In genomic region chr12:63079791-63080395, GRCh38 we compare ENCODE assay signal across 25 cellular contexts.
A peak's percentile ranks its signal among the peaks of the same experiment; 100 is the strongest.
DNase-seq lines count a peak whose midpoint lies in the region; ATAC-seq and TF ChIP-seq lines count a peak whose summit lies in the region.
"Had no signal": no experiment of that assay in that cellular context is flagged by ENCODE, and none has a peak within 500 bp of the region (broad histone marks: within the 10 kb centered on the region; RNA-seq: fewer than 3 reads in every experiment).

No MANE protein-coding gene starts in this region.

- H3K27me3 ChIP-seq in neural progenitor cell (no peaks in the 10 kb centered on the region), mammary epithelial cell (ENCODE audit: insufficient read depth, low read length) (no peaks in the 10 kb centered on the region)
- H3K27me3 ChIP-seq: tibial artery had no signal

- peaks cover 10% of the 10 kb centered on the region for H3K4me1 Mint-ChIP-seq in endothelial cell (ENCODE audit: unreplicated experiment)
- peaks cover 17% of the 10 kb centered on the region for H3K4me1 Mint-ChIP-seq in neural progenitor cell
- H3K4me1 Mint-ChIP-seq: memory B cell; naive thymus-derived CD4-positive, alpha-beta T cell had no signal

- H3K27ac ChIP-seq in neural progenitor cell (no peak overlapping the region), mammary epithelial cell (ENCODE audit: insufficient read depth, low read depth, low read length) (no peak overlapping the region)
- H3K27ac ChIP-seq: epithelial cell of prostate, KMS-11, tibial artery had no signal

- H3K9me3 ChIP-seq in neural progenitor cell (ENCODE audit: low read depth): no peaks in the 10 kb centered on the region
- no peaks in the 10 kb centered on the region for H3K9me3 ChIP-seq in mammary epithelial cell (replicated peaks; ENCODE audit: insufficient read depth, low read length)
- H3K9me3 ChIP-seq: SK-N-SH, tibial artery had no signal

- in situ Hi-C loops in mammary epithelial cell (cut with MboI; ENCODE audit: low sequenced_read_pairs in 2 of 2): no loop called here

- intact Hi-C loops in mammary epithelial cell (cut with micrococcal nuclease): no loop called here

- WGBS in mammary epithelial cell (ENCODE audit: low coverage, missing lambda C conversion rate): 100% methylated on average over 2 of the region's 2 CpGs

- peak overlapping the region; percentile 82 for H2AFZ ChIP-seq in neural progenitor cell (replicated peaks)
- no peak overlapping the region for H2AFZ ChIP-seq in mammary epithelial cell (ENCODE audit: low read depth, low read length)

- peak overlapping the region; percentile 3 for H3K27ac Mint-ChIP-seq in endothelial cell (ENCODE audit: unreplicated experiment)
- no peak overlapping the region for H3K27ac Mint-ChIP-seq in neural progenitor cell
- H3K27ac Mint-ChIP-seq: CD8-positive, alpha-beta T cell; memory B cell; naive thymus-derived CD4-positive, alpha-beta T cell; WTC11 had no signal

- H3K79me2 ChIP-seq in neural progenitor cell (ENCODE audit: low read depth) (no peaks in the 10 kb centered on the region), mammary epithelial cell (ENCODE audit: insufficient read depth, low read length) (no peaks in the 10 kb centered on the region)

- H3K36me3 Mint-ChIP-seq in endothelial cell (ENCODE audit: low read depth, unreplicated experiment): no peaks in the 10 kb centered on the region
- no peaks in the 10 kb centered on the region for H3K36me3 Mint-ChIP-seq in neural progenitor cell
- H3K36me3 Mint-ChIP-seq: CD8-positive, alpha-beta T cell; memory B cell; naive thymus-derived CD4-positive, alpha-beta T cell; WTC11 had no signal

- TF ChIP-seq CTCF in endothelial cell (IDR thresholded peaks at IDR 0.05; ENCODE audit: unreplicated experiment) (no peak), neural progenitor cell (IDR thresholded peaks at IDR 0.05) (no peak), mammary epithelial cell (conservative IDR thresholded peaks at IDR 0.05 in 1 of 2, IDR thresholded peaks at IDR 0.05 in 1 of 2; ENCODE audit: extremely low read depth in 1 of 2, insufficient read depth in 1 of 2, low read depth in 1 of 2, low read length in 2 of 2) (no peak)

- no peak for ATAC-seq in HG02840 (IDR thresholded peaks at IDR 0.05; ENCODE audit: low FRiP score, unreplicated experiment)
- ATAC-seq: CD8-positive, alpha-beta T cell; naive thymus-derived CD4-positive, alpha-beta T cell; WTC11 had no signal

- CTCF ChIA-PET in mammary epithelial cell (lab: Charles Lee; ENCODE audit: low non-redundant PET): no interaction called here

- dilution Hi-C loops in mammary epithelial cell (cut with HindIII; ENCODE audit: low sequenced_read_pairs): no loop called here

- BruUV-seq in mammary epithelial cell (replicated peaks; lab: Mats Ljungman, UMichigan): no TSS peak

- H3K4me3 Mint-ChIP-seq in endothelial cell (ENCODE audit: unreplicated experiment) (no peak overlapping the region), neural progenitor cell (no peak overlapping the region)
- H3K4me3 Mint-ChIP-seq: CD8-positive, alpha-beta T cell; memory B cell; naive thymus-derived CD4-positive, alpha-beta T cell; WTC11 had no signal

- H4K20me1 ChIP-seq in neural progenitor cell (ENCODE audit: low read depth): no peaks in the 10 kb centered on the region
- no peaks in the 10 kb centered on the region for H4K20me1 ChIP-seq in mammary epithelial cell (ENCODE audit: insufficient read depth, low read length)

- peaks cover 4% of the 10 kb centered on the region for H3K27me3 Mint-ChIP-seq in endothelial cell (ENCODE audit: unreplicated experiment)
- H3K27me3 Mint-ChIP-seq in neural progenitor cell (ENCODE audit: insufficient read depth, low read depth): no peaks in the 10 kb centered on the region
- H3K27me3 Mint-ChIP-seq: memory B cell; naive thymus-derived CD4-positive, alpha-beta T cell had no signal

- H3K9ac ChIP-seq in neural progenitor cell (no peak overlapping the region), mammary epithelial cell (ENCODE audit: insufficient read depth, low read length) (no peak overlapping the region)
- H3K9ac ChIP-seq: KMS-11, SK-N-SH had no signal

- H3K4me3 ChIP-seq in neural progenitor cell (no peak overlapping the region), mammary epithelial cell (replicated peaks in 1 of 3; ENCODE audit: insufficient read depth in 1 of 3, low read depth in 2 of 3, low read length in 3 of 3) (no peak overlapping the region)
- H3K4me3 ChIP-seq: tibial artery had no signal

- no peak overlapping the region for H3K4me2 ChIP-seq in neural progenitor cell
- H3K4me2 ChIP-seq in mammary epithelial cell (ENCODE audit: insufficient read depth, low read depth, low read length): no peak overlapping the region
- H3K4me2 ChIP-seq: KMS-11, SK-N-SH had no signal

- H3K36me3 ChIP-seq in neural progenitor cell (no peaks in the 10 kb centered on the region), mammary epithelial cell (ENCODE audit: insufficient read depth, low read length) (no peaks in the 10 kb centered on the region)
- H3K36me3 ChIP-seq: tibial artery had no signal

- no peaks in the 10 kb centered on the region for H3F3A ChIP-seq in neural progenitor cell (ENCODE audit: low read depth)

- H3K9me3 Mint-ChIP-seq in endothelial cell (ENCODE audit: unreplicated experiment) (no peaks in the 10 kb centered on the region), neural progenitor cell (no peaks in the 10 kb centered on the region)
- H3K9me3 Mint-ChIP-seq: CD8-positive, alpha-beta T cell; memory B cell; naive thymus-derived CD4-positive, alpha-beta T cell; WTC11 had no signal

- DNase-seq in EH (ENCODE audit: low read depth): peak; percentile 11
- DNase-seq in NCI-H2029 treated with DMSO at 0.1 percent for 48 hours (lab: John Stamatoyannopoulos, UW): peak; percentile 64
- DNase-seq in endothelial cell (ENCODE audit: low spot score): no peak
- no peak for DNase-seq in neural progenitor cell (ENCODE audit: low spot score)
- DNase-seq in activated naive CD4-positive, alpha-beta T cell (lab: John Stamatoyannopoulos, UW): no peak
- no peak for DNase-seq in mammary epithelial cell
- DNase-seq: activated CD4-positive, alpha-beta T cell treated with anti-CD3 and anti-CD28 coated beads, Interleukin-2, amount 50 U/mL, for 48 hours; activated gamma-delta T cell; amniotic stem cell; CD8-positive, alpha-beta T cell; central memory CD4-positive, alpha-beta T cell; hypothalamus; islet precursor cell; naive thymus-derived CD4-positive, alpha-beta T cell; NCI-H1092; posterior cingulate gyrus; SK-N-SH; stimulated activated naive CD4-positive, alpha-beta T cell treated with Interleukin-2 at 50 U/mL for 16 hours; T-helper 9 cell; tibial artery had no signal

- H3K4me1 ChIP-seq in neural progenitor cell (peaks cover 11% of the 10 kb centered on the region), mammary epithelial cell (ENCODE audit: insufficient read depth, low read length) (no peaks in the 10 kb centered on the region)
- H3K4me1 ChIP-seq: tibial artery had no signal

Comparison
In these comparisons a context has a peak if more than half of its experiments do, and no peak if none do; other contexts are left out.
1. DNase-seq: peak in EH (single experiment) and NCI-H2029 treated with DMSO at 0.1 percent for 48 hours (single experiment); none in endothelial cell (single experiment), neural progenitor cell (single experiment), activated naive CD4-positive, alpha-beta T cell (0 of 4) and mammary epithelial cell (single experiment).